In genomic region chr12:25957898-25958253, GRCh38 we compare ENCODE assay signal across 9 cellular contexts. TPM values are rescaled to one million over a fixed set of nuclear protein-coding genes. Genes with fewer than 3 reads are reported as not detected.
DNase-seq lines count a peak whose midpoint lies in the region; TF ChIP-seq lines count a peak whose summit lies in the region.
"Had no signal": no experiment of that assay in that cellular context is flagged by ENCODE, and none has a peak within 500 bp of the region (broad histone marks: within the 10 kb centered on the region; RNA-seq: fewer than 3 reads in every experiment).

No MANE protein-coding gene starts in this region.

- H3K36me3 ChIP-seq in OCI-LY1 (ENCODE audit: insufficient read depth, low read length) (no peaks in the 10 kb centered on the region), mesodermal cell (ENCODE audit: control insufficient read depth, insufficient read depth, low read length) (peaks cover 20% of the 10 kb centered on the region)
- H3K36me3 ChIP-seq: neutrophil had no signal

- no peak overlapping the region for H3K27ac Mint-ChIP-seq in activated CD4-positive, alpha-beta T cell treated with anti-CD3 and anti-CD28 coated beads, Interleukin-2, amount 10 ng/mL, durations not matched to agents 24 days and 14 days
- H3K27ac Mint-ChIP-seq in type B pancreatic cell = peak overlapping the region; percentile 89

- DNase-seq in activated CD4-positive, alpha-beta T cell treated with anti-CD3 and anti-CD28 coated beads, Interleukin-2, amount 10 ng/mL, durations not matched to agents 24 days and 14 days = peak; percentile 55
- no peak for DNase-seq in activated CD4-positive, alpha-beta T cell treated with anti-CD3 and anti-CD28 coated beads for 1 hour
- peak; percentile 81 for DNase-seq in dermis blood vessel endothelial cell
- DNase-seq in type B pancreatic cell (ENCODE audit: extremely low spot score, unreplicated experiment) = no peak
- no peak for DNase-seq in cerebellum (ENCODE audit: low spot score)
- DNase-seq in mesenteric fat pad (ENCODE audit: low spot score) = no peak

- no peaks in the 10 kb centered on the region for H4K20me1 ChIP-seq in OCI-LY1 (ENCODE audit: insufficient read depth, low read length)

- peak overlapping the region; percentile 59 for H3K4me3 ChIP-seq in OCI-LY1 (ENCODE audit: low read depth, low read length, poor library complexity, severe bottlenecking)
- peak overlapping the region; percentile 64 for H3K4me3 ChIP-seq in mesodermal cell (ENCODE audit: extremely low read depth, insufficient read depth, low read length, poor library complexity, severe bottlenecking)

- TF ChIP-seq CTCF in OCI-LY1 (IDR thresholded peaks at IDR 0.05; ENCODE audit: low read length) (no peak), type B pancreatic cell (conservative IDR thresholded peaks at IDR 0.05) (no peak)

- no peak overlapping the region for H3K27ac ChIP-seq in OCI-LY1 (ENCODE audit: low read depth, low read length, poor library complexity, severe bottlenecking)
- H3K27ac ChIP-seq in mesodermal cell (ENCODE audit: low read depth, low read length, severe bottlenecking) = peak overlapping the region; percentile 97
- H3K27ac ChIP-seq: neutrophil had no signal

- H3K4me1 ChIP-seq in OCI-LY1 (ENCODE audit: insufficient read depth, low read length, severe bottlenecking) (no peaks in the 10 kb centered on the region), mesodermal cell (ENCODE audit: control insufficient read depth, insufficient read depth, low read length, poor library complexity, severe bottlenecking) (peaks cover 6% of the 10 kb centered on the region)

- H3K4me1 Mint-ChIP-seq in activated CD4-positive, alpha-beta T cell treated with anti-CD3 and anti-CD28 coated beads, Interleukin-2, amount 10 ng/mL, durations not matched to agents 24 days and 14 days = peaks cover 12% of the 10 kb centered on the region
- H3K4me1 Mint-ChIP-seq in type B pancreatic cell (ENCODE audit: unreplicated experiment) = peaks cover 12% of the 10 kb centered on the region

- no peaks in the 10 kb centered on the region for H3K79me2 ChIP-seq in OCI-LY1 (ENCODE audit: insufficient read depth, low read length)

- H2AFZ ChIP-seq in OCI-LY1 (ENCODE audit: low read length) = no peak overlapping the region

- H3K36me3 Mint-ChIP-seq in activated CD4-positive, alpha-beta T cell treated with anti-CD3 and anti-CD28 coated beads, Interleukin-2, amount 10 ng/mL, durations not matched to agents 24 days and 14 days (ENCODE audit: low read depth) = no peaks in the 10 kb centered on the region
- peaks cover 30% of the 10 kb centered on the region for H3K36me3 Mint-ChIP-seq in type B pancreatic cell

- H3K27me3 Mint-ChIP-seq in activated CD4-positive, alpha-beta T cell treated with anti-CD3 and anti-CD28 coated beads, Interleukin-2, amount 10 ng/mL, durations not matched to agents 24 days and 14 days = peaks cover 61% of the 10 kb centered on the region
- H3K27me3 Mint-ChIP-seq in type B pancreatic cell = peaks cover 3% of the 10 kb centered on the region

- H3K4me3 Mint-ChIP-seq in activated CD4-positive, alpha-beta T cell treated with anti-CD3 and anti-CD28 coated beads, Interleukin-2, amount 10 ng/mL, durations not matched to agents 24 days and 14 days = peak overlapping the region; percentile 59
- peak overlapping the region; percentile 89 for H3K4me3 Mint-ChIP-seq in type B pancreatic cell

- H3K9me3 ChIP-seq in OCI-LY1 (ENCODE audit: low read length) (no peaks in the 10 kb centered on the region), mesodermal cell (ENCODE audit: control insufficient read depth, low read length) (peaks cover 5% of the 10 kb centered on the region)
- H3K9me3 ChIP-seq: neutrophil had no signal

- intact Hi-C loops in activated CD4-positive, alpha-beta T cell treated with anti-CD3 and anti-CD28 coated beads, Interleukin-2, amount 10 ng/mL, durations not matched to agents 24 days and 14 days (cut with micrococcal nuclease) = loop anchor here (5.0 kb wide), 1 partner anchor 164 kb away; no protein-coding TSS in a partner anchor

- no peaks in the 10 kb centered on the region; the same call in 1 of the 2 replicates for H3K27me3 ChIP-seq in OCI-LY1 (ENCODE audit: insufficient read depth, low read length)

- H3K9ac ChIP-seq in OCI-LY1 (ENCODE audit: low read length) = peak overlapping the region; percentile 39; the same call in 1 of the 2 replicates

- peak overlapping the region; percentile 69 for H3K4me2 ChIP-seq in OCI-LY1 (ENCODE audit: low read length)

- no peaks in the 10 kb centered on the region for H3K9me2 ChIP-seq in OCI-LY1 (ENCODE audit: low read depth, low read length)

- H3K9me3 Mint-ChIP-seq in activated CD4-positive, alpha-beta T cell treated with anti-CD3 and anti-CD28 coated beads, Interleukin-2, amount 10 ng/mL, durations not matched to agents 24 days and 14 days = no peaks in the 10 kb centered on the region
- no peaks in the 10 kb centered on the region for H3K9me3 Mint-ChIP-seq in type B pancreatic cell

- H3F3A ChIP-seq in OCI-LY1 (ENCODE audit: insufficient read depth, low read length) = no peaks in the 10 kb centered on the region

- WGBS in mesodermal cell (ENCODE audit: insufficient coverage in 2 of 2), 2 experiments = 0% methylated on average over 4 of the region's 11 CpGs

RNA-seq across cellular contexts. Expression of gene RASSF8, which starts 0.6 kb away (rescaled TPM):
- total RNA-seq in activated CD4-positive, alpha-beta T cell treated with anti-CD3 and anti-CD28 coated beads, Interleukin-2, amount 10 ng/mL, durations not matched to agents 24 days and 14 days = 0.17 and 0.37 TPM in 2 replicates
- total RNA-seq in dermis blood vessel endothelial cell = 84.7 and 98.0 TPM in 2 replicates
- polyA plus RNA-seq in mesodermal cell (2013, experiment 1 of 2) = 27.9 TPM
- polyA plus RNA-seq in mesodermal cell (2013, experiment 2 of 2) = 31.1 TPM
- total RNA-seq in type B pancreatic cell (ENCODE audit: low replicate concordance) = 46.3 and 65.1 TPM in 2 replicates
- 33.8 TPM for total RNA-seq in cerebellum
- total RNA-seq in mesenteric fat pad = 47.0 TPM

Comparison
In these comparisons a context has a peak if more than half of its experiments do, and no peak if none do; other contexts are left out.
1. DNase-seq: peak in activated CD4-positive, alpha-beta T cell treated with anti-CD3 and anti-CD28 coated beads, Interleukin-2, amount 10 ng/mL, durations not matched to agents 24 days and 14 days (single experiment) and dermis blood vessel endothelial cell (single experiment); none in activated CD4-positive, alpha-beta T cell treated with anti-CD3 and anti-CD28 coated beads for 1 hour (single experiment), type B pancreatic cell (single experiment), cerebellum (single experiment) and mesenteric fat pad (single experiment).
2. RNA of gene RASSF8, which starts 0.6 kb away (total RNA-seq): 84.7 to 98.0 TPM in dermis blood vessel endothelial cell, 47.0 TPM in mesenteric fat pad (single experiment), 46.3 to 65.1 TPM in type B pancreatic cell and 33.8 TPM in cerebellum (single experiment); 0.17 to 0.37 TPM in activated CD4-positive, alpha-beta T cell treated with anti-CD3 and anti-CD28 coated beads, Interleukin-2, amount 10 ng/mL, durations not matched to agents 24 days and 14 days; every median in the first group is over 10 times any median in the second.